ENCODE assay signal across 15 cellular contexts in the genomic region with DNA sequence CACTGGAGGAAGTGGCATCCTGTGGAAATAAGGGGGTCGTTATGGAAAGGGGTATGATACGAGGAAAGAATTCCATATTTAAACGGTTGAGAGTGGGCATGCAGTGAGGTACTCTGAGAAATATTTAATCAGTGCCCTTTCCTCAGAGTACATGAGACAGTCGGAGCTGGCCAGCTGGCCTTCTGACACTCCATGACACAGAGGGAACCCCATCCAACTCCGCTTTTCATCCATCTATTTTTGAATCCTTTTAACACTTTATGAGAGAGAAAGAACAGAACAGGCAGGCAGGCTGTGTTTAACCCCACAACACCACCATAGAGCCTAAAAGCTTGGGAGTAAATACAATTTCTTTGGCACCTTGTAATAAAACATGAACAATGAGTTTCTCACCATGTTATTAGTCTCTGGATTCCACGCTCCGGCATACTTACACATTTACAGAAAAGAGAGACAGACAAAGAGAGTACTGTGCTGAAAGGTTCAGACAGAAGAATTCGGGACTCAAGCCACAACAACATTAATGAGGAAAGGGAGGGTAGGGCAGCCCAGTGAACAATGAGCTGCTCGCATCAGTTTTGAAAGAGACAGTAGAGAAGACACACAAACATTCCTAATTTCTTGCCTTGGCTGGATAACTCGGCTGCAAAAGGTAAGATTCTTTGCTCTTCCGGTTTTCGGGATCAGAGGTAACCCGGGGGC.
DNase-seq lines count a peak whose midpoint lies in the region; ATAC-seq, FAIRE-seq and TF ChIP-seq lines count a peak whose summit lies in the region.
"Had no signal": no experiment of that assay in that cellular context is flagged by ENCODE, and none has a peak within 500 bp of the region (broad histone marks: within the 10 kb centered on the region; RNA-seq: fewer than 3 reads in every experiment).

No MANE protein-coding gene starts in this region.

- H4K20me1 ChIP-seq in mammary epithelial cell (ENCODE audit: insufficient read depth, low read length) = no peaks in the 10 kb centered on the region

- ATAC-seq in heart left ventricle (peak; percentile 83 to 86 (median 84)), pancreas (peak; percentile 53 to 85 (median 72))
- ATAC-seq: activated CD4-positive, alpha-beta T cell treated with anti-CD3 and anti-CD28 coated beads for 36 hours; K562 had no signal

- H3K27ac ChIP-seq in mammary epithelial cell (ENCODE audit: insufficient read depth, low read depth, low read length) (no peak overlapping the region), heart left ventricle (peak overlapping the region; percentile 82 to 98 (median 92)), pancreas (peak overlapping the region; percentile 36 to 76 (median 62)), transverse colon (peak overlapping the region; percentile 59 to 85 (median 74)), thyroid gland (peak overlapping the region in 1 of 3 donors; percentile 33)

- H3K4me3 ChIP-seq in mammary epithelial cell (replicated peaks in 1 of 3; ENCODE audit: insufficient read depth in 1 of 3, low read depth in 2 of 3, low read length in 3 of 3) (no peak overlapping the region), heart left ventricle (peak overlapping the region; percentile 24 to 63 (median 50)), pancreas (peak overlapping the region in 2 of 4 donors; percentile 8 to 10), transverse colon (no peak overlapping the region), thyroid gland (replicated peaks in 1 of 3) (no peak overlapping the region)
- H3K4me3 ChIP-seq: K562 had no signal

- TF ChIP-seq POLR2A in heart left ventricle (IDR thresholded peaks at IDR 0.05) (peak in 1 of 2 donors; percentile 7), transverse colon (IDR thresholded peaks at IDR 0.05) (no peak), thyroid gland (IDR thresholded peaks at IDR 0.05) (no peak)

- no peaks in the 10 kb centered on the region for H3K27me3 ChIP-seq in mammary epithelial cell (ENCODE audit: insufficient read depth, low read length)
- no peaks in the 10 kb centered on the region for H3K27me3 ChIP-seq in heart left ventricle
- no peaks in the 10 kb centered on the region for H3K27me3 ChIP-seq in pancreas
- no peaks in the 10 kb centered on the region for H3K27me3 ChIP-seq in transverse colon
- no peaks in the 10 kb centered on the region for H3K27me3 ChIP-seq in thyroid gland

- H3K4me1 ChIP-seq in mammary epithelial cell (ENCODE audit: insufficient read depth, low read length) = peaks cover 8% of the 10 kb centered on the region
- H3K4me1 ChIP-seq in heart left ventricle = peaks cover 6 to 87% (median 47%) of the 10 kb centered on the region in 12 donors
- H3K4me1 ChIP-seq in pancreas = peaks cover 0 to 1% (median 0%) of the 10 kb centered on the region in 3 donors
- peaks cover 0 to 34% (median 19%) of the 10 kb centered on the region in 4 donors for H3K4me1 ChIP-seq in transverse colon
- H3K4me1 ChIP-seq in thyroid gland = peaks cover 0 to 7% of the 10 kb centered on the region in 2 donors

- dilution Hi-C loops in mammary epithelial cell (cut with HindIII; ENCODE audit: low sequenced_read_pairs) = loop anchor here (5.0 kb wide), 2 partner anchors 63 to 187 kb away; no protein-coding TSS in a partner anchor

- no peak overlapping the region for H3K9ac ChIP-seq in mammary epithelial cell (ENCODE audit: insufficient read depth, low read length)

- H3K9me3 ChIP-seq in mammary epithelial cell (replicated peaks; ENCODE audit: insufficient read depth, low read length) (no peaks in the 10 kb centered on the region), heart left ventricle (no peaks in the 10 kb centered on the region), pancreas (no peaks in the 10 kb centered on the region), transverse colon (no peaks in the 10 kb centered on the region), thyroid gland (no peaks in the 10 kb centered on the region)

- 11% methylated on average over 13 of the region's 13 CpGs for WGBS in mammary epithelial cell (ENCODE audit: low coverage, missing lambda C conversion rate)
- WGBS in heart left ventricle, 4 donors = 23 to 25% (median 24%) methylated on average over 13 of the region's 13 CpGs
- 59 to 65% methylated on average over 13 of the region's 13 CpGs for WGBS in pancreas, 2 donors
- WGBS in transverse colon (ENCODE audit: low coverage in 1 of 2), 2 donors = 59 to 69% methylated on average over 6 to 13 of the region's 13 CpGs
- 72 to 75% methylated on average over 13 of the region's 13 CpGs for WGBS in thyroid gland, 2 donors

- DNase-seq in mammary epithelial cell (peak; percentile 41), heart left ventricle (peak in 4 of 5 donors; percentile 61 to 79 (median 73)), pancreas (no peak), transverse colon (no peak), thyroid gland (no peak), SIG-M5 (lab: John Stamatoyannopoulos, UW) (no peak), NCI-H146 (lab: John Stamatoyannopoulos, UW) (no peak)
- DNase-seq: activated CD4-positive, alpha-beta T cell treated with anti-CD3 and anti-CD28 coated beads for 36 hours; NCI-H1436 treated with DMSO at 0.1 percent for 48 hours; NCI-H524 treated with DMSO at 0.1 percent for 48 hours; occipital lobe; T-helper 2 cell had no signal

- in situ Hi-C loops in mammary epithelial cell (cut with MboI; ENCODE audit: low sequenced_read_pairs in 2 of 2) (no loop called here), transverse colon (cut with MboI; ENCODE audit: low pct_ligation_motif_present in 1 of 4, low pct_unique_long_range_greater_than_20kb in 1 of 4, low sequenced_read_pairs in 3 of 4) (no loop called here)

- FAIRE-seq in pancreas (lab: Jason Lieb, UNC) = no peak
- FAIRE-seq: endometrium, G401.6, K562 had no signal

- BruUV-seq in mammary epithelial cell (replicated peaks; lab: Mats Ljungman, UMichigan) = no TSS peak

- peak overlapping the region; percentile 70 for H2AFZ ChIP-seq in mammary epithelial cell (ENCODE audit: low read depth, low read length)

- TF ChIP-seq CTCF in mammary epithelial cell (conservative IDR thresholded peaks at IDR 0.05 in 1 of 2, IDR thresholded peaks at IDR 0.05 in 1 of 2; ENCODE audit: extremely low read depth in 1 of 2, insufficient read depth in 1 of 2, low read depth in 1 of 2, low read length in 2 of 2) (no peak), heart left ventricle (IDR thresholded peaks at IDR 0.05) (no peak), pancreas (IDR thresholded peaks at IDR 0.05) (no peak), transverse colon (IDR thresholded peaks at IDR 0.05) (no peak), thyroid gland (IDR thresholded peaks at IDR 0.05) (no peak)

- no peaks in the 10 kb centered on the region for H3K79me2 ChIP-seq in mammary epithelial cell (ENCODE audit: insufficient read depth, low read length)

- no peaks in the 10 kb centered on the region for H3K36me3 ChIP-seq in mammary epithelial cell (ENCODE audit: insufficient read depth, low read length)
- peaks cover 0 to 32% (median 15%) of the 10 kb centered on the region in 9 donors for H3K36me3 ChIP-seq in heart left ventricle
- H3K36me3 ChIP-seq in pancreas = no peaks in the 10 kb centered on the region
- no peaks in the 10 kb centered on the region for H3K36me3 ChIP-seq in transverse colon
- no peaks in the 10 kb centered on the region for H3K36me3 ChIP-seq in thyroid gland

- CTCF ChIA-PET in mammary epithelial cell (lab: Charles Lee; ENCODE audit: low non-redundant PET) = no interaction called here

- intact Hi-C loops in mammary epithelial cell (cut with micrococcal nuclease) (no loop called here), heart left ventricle (cut with DNase I) (loop anchor here in 6 of 10 donors (5.0 kb wide), 1 partner anchor 38 kb away; no protein-coding TSS in a partner anchor), pancreas (cut with DNase I) (no loop called here), transverse colon (cut with DNase I; ENCODE audit: low total_unique reads) (no loop called here), thyroid gland (cut with DNase I) (no loop called here)

- peak overlapping the region; percentile 31 for H3K4me2 ChIP-seq in mammary epithelial cell (ENCODE audit: insufficient read depth, low read depth, low read length)

- no peak for TF ChIP-seq EP300 in transverse colon (IDR thresholded peaks at IDR 0.05; ENCODE audit: low read depth)

Comparison
In these comparisons a context has a peak if more than half of its experiments do, and no peak if none do; other contexts are left out.
1. DNase-seq: peak in mammary epithelial cell (single experiment) and heart left ventricle (4 of 5); none in pancreas (0 of 6), transverse colon (single experiment), thyroid gland (0 of 2), SIG-M5 (single experiment) and NCI-H146 (single experiment).
2. H3K4me3 ChIP-seq: peak in heart left ventricle (12 of 12); none in mammary epithelial cell (0 of 3), transverse colon (0 of 4) and thyroid gland (0 of 3).
3. intact Hi-C loops: an anchor here in heart left ventricle (5.0 kb wide); none called in mammary epithelial cell, pancreas, transverse colon and thyroid gland.